In genomic region chr6:157491571-157492232, GRCh38 we compare ENCODE assay signal across 1 cellular context.
TF ChIP-seq lines count a peak whose summit lies in the region.

No MANE protein-coding gene starts in this region.

TF ChIP-seq in GM23338, 12 proteins besides CTCF, POLR2A, EP300 and RAD21 (continued from another document):
- TF ChIP-seq EZH2phosphoT487 (IDR thresholded peaks at IDR 0.05; ENCODE audit: unreplicated experiment): no peak
- no peak for TF ChIP-seq REST (IDR thresholded peaks at IDR 0.05; ENCODE audit: unreplicated experiment)
- no peak for TF ChIP-seq EZH2 (IDR thresholded peaks at IDR 0.05; ENCODE audit: low read depth, unreplicated experiment)
- TF ChIP-seq ZNF462 (CRISPR knock-in tag; IDR thresholded peaks at IDR 0.05): no peak
